Comparison of ENCODE assay signal across 8 cellular contexts in genomic region chr10:119368991-119369869, GRCh38.
DNase-seq lines count a peak whose midpoint lies in the region; ATAC-seq and FAIRE-seq lines count a peak whose summit lies in the region.

No MANE protein-coding gene starts in this region.

- intact Hi-C loops in posterior vena cava (cut with DNase I): loop anchor here in 1 of 2 donors (5.0 kb wide), 1 partner anchor 107 kb away; no protein-coding TSS in a partner anchor

- ATAC-seq in GM19452 (IDR thresholded peaks at IDR 0.05; ENCODE audit: unreplicated experiment) (peak; percentile 52), HG03439 (IDR thresholded peaks at IDR 0.05; ENCODE audit: unreplicated experiment) (peak; percentile 65)

- FAIRE-seq in frontal cortex (lab: Jason Lieb, UNC): no peak

- DNase-seq in AG08395 (ENCODE audit: low spot score) (peak; percentile 30), left kidney (ENCODE audit: low read depth, low spot score) (peak; percentile 69), frontal cortex (ENCODE audit: low spot score in 2 of 2) (no peak), anterior cingulate cortex (lab: John Stamatoyannopoulos, UW) (no peak), Kasumi-1 (lab: John Stamatoyannopoulos, UW) (no peak), posterior vena cava (ENCODE audit: low spot score) (no peak)

Comparison
In these comparisons a context has a peak if more than half of its experiments do, and no peak if none do; other contexts are left out.
1. DNase-seq: peak in AG08395 (single experiment) and left kidney (single experiment); none in frontal cortex (0 of 2), anterior cingulate cortex (0 of 58), Kasumi-1 (0 of 2) and posterior vena cava (single experiment).